Comparison of ENCODE assay signal across 10 cellular contexts in genomic region chr15:25691544-25692430, GRCh38.
DNase-seq lines count a peak whose midpoint lies in the region; ATAC-seq and TF ChIP-seq lines count a peak whose summit lies in the region.
"Had no signal": no experiment of that assay in that cellular context is flagged by ENCODE, and none has a peak within 500 bp of the region (broad histone marks: within the 10 kb centered on the region; RNA-seq: fewer than 3 reads in every experiment).

No MANE protein-coding gene starts in this region.

- ATAC-seq in T-cell (replicated peaks in 1 of 4): no peak
- ATAC-seq in sciatic nerve: no peak

- no peaks in the 10 kb centered on the region for H3K9me3 Mint-ChIP-seq in activated naive CD4-positive, alpha-beta T cell treated with anti-CD3 and anti-CD28 coated beads, Interleukin-2, amount 50 U/mL, for 24 hours
- no peaks in the 10 kb centered on the region for H3K9me3 Mint-ChIP-seq in activated naive CD4-positive, alpha-beta T cell treated with anti-CD3 and anti-CD28 coated beads, Interleukin-2, amount 10 ng/mL, durations not matched to agents 7 days and 5 days
- H3K9me3 Mint-ChIP-seq in mesothelial cell of epicardium (no peaks in the 10 kb centered on the region), T-cell (no peaks in the 10 kb centered on the region)
- no peaks in the 10 kb centered on the region for H3K9me3 Mint-ChIP-seq in activated T-helper 1 cell treated with anti-CD3 and anti-CD28 coated beads, Interleukin-12 subunit alpha, Interleukin-12 subunit beta, Interleukin-2, Interleukin-4 antibody, amounts not matched to agents 30 ng/mL and 10 ng/mL and 1 ng/mL, durations not matched to agents 14 hours and 24 hours and 36 hours
- H3K9me3 Mint-ChIP-seq: stimulated activated naive B cell treated with anti-CD40 and anti-IgM and Interleukin-4, amounts not matched to agents 10 μg/mL and 1 μg/mL and 100 μg/mL, for 72 hours had no signal

- TF ChIP-seq CTCF in mesothelial cell of epicardium (IDR thresholded peaks at IDR 0.05; ENCODE audit: unreplicated experiment): no peak

- H3K27ac Mint-ChIP-seq in activated naive CD4-positive, alpha-beta T cell treated with anti-CD3 and anti-CD28 coated beads, Interleukin-2, amount 50 U/mL, for 24 hours: peak overlapping the region; percentile 4
- H3K27ac Mint-ChIP-seq in activated naive CD4-positive, alpha-beta T cell treated with anti-CD3 and anti-CD28 coated beads, Interleukin-2, amount 10 ng/mL, durations not matched to agents 7 days and 5 days: no peak overlapping the region
- H3K27ac Mint-ChIP-seq in mesothelial cell of epicardium (no peak overlapping the region), T-cell (no peak overlapping the region)
- no peak overlapping the region for H3K27ac Mint-ChIP-seq in activated T-helper 1 cell treated with anti-CD3 and anti-CD28 coated beads, Interleukin-12 subunit alpha, Interleukin-12 subunit beta, Interleukin-2, Interleukin-4 antibody, amounts not matched to agents 30 ng/mL and 10 ng/mL and 1 ng/mL, durations not matched to agents 14 hours and 24 hours and 36 hours
- H3K27ac Mint-ChIP-seq: stimulated activated naive B cell treated with anti-CD40 and anti-IgM and Interleukin-4, amounts not matched to agents 10 μg/mL and 1 μg/mL and 100 μg/mL, for 72 hours had no signal

- H3K4me3 Mint-ChIP-seq in activated naive CD4-positive, alpha-beta T cell treated with anti-CD3 and anti-CD28 coated beads, Interleukin-2, amount 50 U/mL, for 24 hours: no peak overlapping the region
- no peak overlapping the region for H3K4me3 Mint-ChIP-seq in activated naive CD4-positive, alpha-beta T cell treated with anti-CD3 and anti-CD28 coated beads, Interleukin-2, amount 10 ng/mL, durations not matched to agents 7 days and 5 days
- H3K4me3 Mint-ChIP-seq in mesothelial cell of epicardium: no peak overlapping the region
- no peak overlapping the region for H3K4me3 Mint-ChIP-seq in activated T-helper 1 cell treated with anti-CD3 and anti-CD28 coated beads, Interleukin-12 subunit alpha, Interleukin-12 subunit beta, Interleukin-2, Interleukin-4 antibody, amounts not matched to agents 30 ng/mL and 10 ng/mL and 1 ng/mL, durations not matched to agents 14 hours and 24 hours and 36 hours
- no peak overlapping the region for H3K4me3 Mint-ChIP-seq in T-cell
- H3K4me3 Mint-ChIP-seq: stimulated activated naive B cell treated with anti-CD40 and anti-IgM and Interleukin-4, amounts not matched to agents 10 μg/mL and 1 μg/mL and 100 μg/mL, for 72 hours had no signal

- H3K4me1 Mint-ChIP-seq in activated naive CD4-positive, alpha-beta T cell treated with anti-CD3 and anti-CD28 coated beads, Interleukin-2, amount 50 U/mL, for 24 hours: no peaks in the 10 kb centered on the region
- no peaks in the 10 kb centered on the region for H3K4me1 Mint-ChIP-seq in activated naive CD4-positive, alpha-beta T cell treated with anti-CD3 and anti-CD28 coated beads, Interleukin-2, amount 10 ng/mL, durations not matched to agents 7 days and 5 days
- H3K4me1 Mint-ChIP-seq in mesothelial cell of epicardium: no peaks in the 10 kb centered on the region
- no peaks in the 10 kb centered on the region for H3K4me1 Mint-ChIP-seq in activated T-helper 1 cell treated with anti-CD3 and anti-CD28 coated beads, Interleukin-12 subunit alpha, Interleukin-12 subunit beta, Interleukin-2, Interleukin-4 antibody, amounts not matched to agents 30 ng/mL and 10 ng/mL and 1 ng/mL, durations not matched to agents 14 hours and 24 hours and 36 hours (ENCODE audit: low read depth)
- no peaks in the 10 kb centered on the region for H3K4me1 Mint-ChIP-seq in T-cell
- H3K4me1 Mint-ChIP-seq: stimulated activated naive B cell treated with anti-CD40 and anti-IgM and Interleukin-4, amounts not matched to agents 10 μg/mL and 1 μg/mL and 100 μg/mL, for 72 hours had no signal

- CTCF ChIA-PET in activated naive CD4-positive, alpha-beta T cell treated with anti-CD3 and anti-CD28 coated beads, Interleukin-2, amount 10 ng/mL, durations not matched to agents 7 days and 5 days (lab: Charles Lee): interaction anchor here (1.0 kb wide), 1 partner anchor 8 kb away, joined by 3 read pairs; no protein-coding TSS in a partner anchor
- CTCF ChIA-PET in T-cell (lab: Charles Lee): no interaction called here

- no peak for DNase-seq in activated naive CD4-positive, alpha-beta T cell treated with anti-CD3 and anti-CD28 coated beads, Interleukin-2, amount 10 ng/mL, durations not matched to agents 7 days and 5 days
- peak; percentile 43 for DNase-seq in astrocyte of the hippocampus (ENCODE audit: low read depth, low spot score)
- DNase-seq in left kidney (ENCODE audit: low read depth, low spot score): peak; percentile 57
- DNase-seq in mesothelial cell of epicardium (ENCODE audit: low spot score in 2 of 2, unreplicated experiment in 2 of 2): no peak
- DNase-seq in activated T-helper 1 cell treated with anti-CD3 and anti-CD28 coated beads, Interleukin-12 subunit alpha, Interleukin-12 subunit beta, Interleukin-2, Interleukin-4 antibody, amounts not matched to agents 30 ng/mL and 10 ng/mL and 1 ng/mL, durations not matched to agents 14 hours and 24 hours and 36 hours (ENCODE audit: low spot score): no peak
- DNase-seq in T-cell: no peak
- DNase-seq in sciatic nerve (ENCODE audit: low spot score): no peak
- DNase-seq: activated T-cell treated with anti-CD3 and anti-CD28 coated beads, Interleukin-2, amount 50 U/mL, for 48 hours; stimulated activated naive B cell treated with anti-CD40 and anti-IgM and Interleukin-4, amounts not matched to agents 10 μg/mL and 1 μg/mL and 100 μg/mL, for 72 hours had no signal

- peaks cover 8% of the 10 kb centered on the region for H3K36me3 Mint-ChIP-seq in activated naive CD4-positive, alpha-beta T cell treated with anti-CD3 and anti-CD28 coated beads, Interleukin-2, amount 50 U/mL, for 24 hours
- H3K36me3 Mint-ChIP-seq in activated naive CD4-positive, alpha-beta T cell treated with anti-CD3 and anti-CD28 coated beads, Interleukin-2, amount 10 ng/mL, durations not matched to agents 7 days and 5 days: peaks cover 37% of the 10 kb centered on the region
- H3K36me3 Mint-ChIP-seq in mesothelial cell of epicardium (no peaks in the 10 kb centered on the region), T-cell (peaks cover 53% of the 10 kb centered on the region)
- peaks cover 42% of the 10 kb centered on the region for H3K36me3 Mint-ChIP-seq in activated T-helper 1 cell treated with anti-CD3 and anti-CD28 coated beads, Interleukin-12 subunit alpha, Interleukin-12 subunit beta, Interleukin-2, Interleukin-4 antibody, amounts not matched to agents 30 ng/mL and 10 ng/mL and 1 ng/mL, durations not matched to agents 14 hours and 24 hours and 36 hours (ENCODE audit: low read depth)
- H3K36me3 Mint-ChIP-seq: stimulated activated naive B cell treated with anti-CD40 and anti-IgM and Interleukin-4, amounts not matched to agents 10 μg/mL and 1 μg/mL and 100 μg/mL, for 72 hours had no signal

- POLR2A ChIA-PET in T-cell (lab: Charles Lee): no interaction called here

- intact Hi-C loops in activated T-helper 1 cell treated with anti-CD3 and anti-CD28 coated beads, Interleukin-12 subunit alpha, Interleukin-12 subunit beta, Interleukin-2, Interleukin-4 antibody, amounts not matched to agents 30 ng/mL and 10 ng/mL and 1 ng/mL, durations not matched to agents 14 hours and 24 hours and 36 hours (cut with micrococcal nuclease): no loop called here
- intact Hi-C loops in sciatic nerve (cut with DNase I): no loop called here

- H3K27me3 Mint-ChIP-seq in activated naive CD4-positive, alpha-beta T cell treated with anti-CD3 and anti-CD28 coated beads, Interleukin-2, amount 50 U/mL, for 24 hours: no peaks in the 10 kb centered on the region
- no peaks in the 10 kb centered on the region for H3K27me3 Mint-ChIP-seq in activated naive CD4-positive, alpha-beta T cell treated with anti-CD3 and anti-CD28 coated beads, Interleukin-2, amount 10 ng/mL, durations not matched to agents 7 days and 5 days
- H3K27me3 Mint-ChIP-seq in mesothelial cell of epicardium (ENCODE audit: low read depth) (peaks cover 9% of the 10 kb centered on the region), T-cell (no peaks in the 10 kb centered on the region)
- no peaks in the 10 kb centered on the region for H3K27me3 Mint-ChIP-seq in activated T-helper 1 cell treated with anti-CD3 and anti-CD28 coated beads, Interleukin-12 subunit alpha, Interleukin-12 subunit beta, Interleukin-2, Interleukin-4 antibody, amounts not matched to agents 30 ng/mL and 10 ng/mL and 1 ng/mL, durations not matched to agents 14 hours and 24 hours and 36 hours (ENCODE audit: insufficient read depth)

Comparison
In these comparisons a context has a peak if more than half of its experiments do, and no peak if none do; other contexts are left out.
1. DNase-seq: peak in astrocyte of the hippocampus (single experiment) and left kidney (single experiment); none in activated naive CD4-positive, alpha-beta T cell treated with anti-CD3 and anti-CD28 coated beads, Interleukin-2, amount 10 ng/mL, durations not matched to agents 7 days and 5 days (single experiment), mesothelial cell of epicardium (0 of 2), activated T-helper 1 cell treated with anti-CD3 and anti-CD28 coated beads, Interleukin-12 subunit alpha, Interleukin-12 subunit beta, Interleukin-2, Interleukin-4 antibody, amounts not matched to agents 30 ng/mL and 10 ng/mL and 1 ng/mL, durations not matched to agents 14 hours and 24 hours and 36 hours (single experiment), T-cell (0 of 34) and sciatic nerve (single experiment).